23 cellular contexts compared by ENCODE assay signal in the genomic region with DNA sequence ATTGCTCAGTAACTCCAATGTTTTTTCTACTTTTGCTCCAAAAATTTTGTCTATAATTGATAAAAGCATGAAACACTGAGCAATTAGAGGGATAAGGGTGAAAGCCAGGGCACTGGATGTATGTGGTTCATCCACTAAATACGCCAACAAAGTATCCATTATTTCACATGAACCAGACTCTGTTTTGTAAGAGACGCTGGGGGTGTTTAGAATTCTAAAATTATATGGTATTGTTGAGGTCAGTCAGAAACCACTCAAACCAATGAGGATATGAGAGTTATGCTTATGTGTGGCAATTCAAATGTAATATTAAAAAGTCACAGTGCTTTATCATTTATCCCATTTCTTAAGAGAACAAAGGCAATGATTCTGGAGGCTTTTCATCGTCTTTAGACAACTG.
"Had no signal": no experiment of that assay in that cellular context is flagged by ENCODE, and none has a peak within 500 bp of the region (broad histone marks: within the 10 kb centered on the region; RNA-seq: fewer than 3 reads in every experiment).

No MANE protein-coding gene starts in this region.

- H3K27me3 Mint-ChIP-seq: activated naive CD4-positive, alpha-beta T cell treated with anti-CD3 and anti-CD28 coated beads, Interleukin-2, amount 10 ng/mL, durations not matched to agents 7 days and 5 days had no signal

- H3K4me3 Mint-ChIP-seq: activated CD4-positive, alpha-beta memory T cell treated with anti-CD3 and anti-CD28 coated beads for 36 hours; activated naive CD4-positive, alpha-beta T cell treated with anti-CD3 and anti-CD28 coated beads, Interleukin-2, amount 10 ng/mL, durations not matched to agents 7 days and 5 days; activated naive CD8-positive, alpha-beta T cell treated with anti-CD3 and anti-CD28 coated beads, Interleukin-2, amount 10 ng/mL, durations not matched to agents 7 days and 5 days; activated T-helper 1 cell treated with anti-CD3 and anti-CD28 coated beads, Interleukin-12 subunit alpha, Interleukin-12 subunit beta, Interleukin-2, Interleukin-4 antibody, amounts not matched to agents 30 ng/mL and 10 ng/mL and 1 ng/mL, durations not matched to agents 14 hours and 24 hours and 36 hours; immature natural killer cell; naive thymus-derived CD4-positive, alpha-beta T cell; stimulated activated naive B cell treated with anti-CD40 and anti-IgM and Interleukin-4, amounts not matched to agents 10 μg/mL and 1 μg/mL and 100 μg/mL, for 72 hours; T-helper 2 cell treated with Interferon-gamma antibody and Interleukin-4, amounts not matched to agents 5 μg/mL and 100 μg/mL, for 36 hours had no signal

- H3K36me3 Mint-ChIP-seq: activated CD4-positive, alpha-beta memory T cell treated with anti-CD3 and anti-CD28 coated beads for 36 hours; activated naive CD4-positive, alpha-beta T cell treated with anti-CD3 and anti-CD28 coated beads, Interleukin-2, amount 10 ng/mL, durations not matched to agents 7 days and 5 days; activated naive CD8-positive, alpha-beta T cell treated with anti-CD3 and anti-CD28 coated beads, Interleukin-2, amount 10 ng/mL, durations not matched to agents 7 days and 5 days; naive thymus-derived CD4-positive, alpha-beta T cell; stimulated activated naive B cell treated with anti-CD40 and anti-IgM and Interleukin-4, amounts not matched to agents 10 μg/mL and 1 μg/mL and 100 μg/mL, for 72 hours had no signal

- DNase-seq: activated CD4-positive, alpha-beta memory T cell treated with anti-CD3 and anti-CD28 coated beads for 36 hours; activated CD4-positive, alpha-beta T cell treated with anti-CD3 and anti-CD28 coated beads for 48 hours; activated CD4-positive, CD25-positive, alpha-beta regulatory T cell; activated CD8-positive, alpha-beta memory T cell treated with anti-CD3 and anti-CD28 coated beads, Interleukin-2, amount 50 U/mL, for 4 hours; activated gamma-delta T cell; activated naive CD4-positive, alpha-beta T cell treated with anti-CD3 and anti-CD28 coated beads, Interleukin-2, amount 10 ng/mL, durations not matched to agents 7 days and 5 days; activated naive CD8-positive, alpha-beta T cell treated with anti-CD3 and anti-CD28 coated beads, Interleukin-2, amount 10 ng/mL, durations not matched to agents 7 days and 5 days; activated T-cell treated with anti-CD3 and anti-CD28 coated beads, Interleukin-2, amount 50 U/mL, for 1 hour; brain microvascular endothelial cell; dorsolateral prefrontal cortex; effector memory CD4-positive, alpha-beta T cell; heart left ventricle; hypothalamus; immature natural killer cell; kidney; midbrain; naive thymus-derived CD4-positive, alpha-beta T cell; occipital lobe; stimulated activated CD4-positive, alpha-beta T cell treated with anti-CD3 and anti-CD28 coated beads, Interleukin-15, amount 100 ng/mL, for 24 hours; stimulated activated CD4-positive, alpha-beta T cell treated with anti-CD3 and anti-CD28 coated beads, Interleukin-2, amount 100 ng/mL, for 24 hours; stimulated activated naive B cell treated with anti-CD40 and anti-IgM and Interleukin-4, amounts not matched to agents 10 μg/mL and 1 μg/mL and 100 μg/mL, for 72 hours had no signal

- H3K4me1 Mint-ChIP-seq: activated naive CD4-positive, alpha-beta T cell treated with anti-CD3 and anti-CD28 coated beads, Interleukin-2, amount 10 ng/mL, durations not matched to agents 7 days and 5 days; activated naive CD8-positive, alpha-beta T cell treated with anti-CD3 and anti-CD28 coated beads, Interleukin-2, amount 10 ng/mL, durations not matched to agents 7 days and 5 days; stimulated activated naive B cell treated with anti-CD40 and anti-IgM and Interleukin-4, amounts not matched to agents 10 μg/mL and 1 μg/mL and 100 μg/mL, for 72 hours had no signal

- H3K27ac Mint-ChIP-seq: activated CD4-positive, alpha-beta memory T cell treated with anti-CD3 and anti-CD28 coated beads for 36 hours; activated naive CD4-positive, alpha-beta T cell treated with anti-CD3 and anti-CD28 coated beads, Interleukin-2, amount 10 ng/mL, durations not matched to agents 7 days and 5 days; activated naive CD8-positive, alpha-beta T cell treated with anti-CD3 and anti-CD28 coated beads, Interleukin-2, amount 10 ng/mL, durations not matched to agents 7 days and 5 days; activated T-helper 1 cell treated with anti-CD3 and anti-CD28 coated beads, Interleukin-12 subunit alpha, Interleukin-12 subunit beta, Interleukin-2, Interleukin-4 antibody, amounts not matched to agents 30 ng/mL and 10 ng/mL and 1 ng/mL, durations not matched to agents 14 hours and 24 hours and 36 hours; naive thymus-derived CD4-positive, alpha-beta T cell; stimulated activated naive B cell treated with anti-CD40 and anti-IgM and Interleukin-4, amounts not matched to agents 10 μg/mL and 1 μg/mL and 100 μg/mL, for 72 hours; T-helper 2 cell treated with Interferon-gamma antibody and Interleukin-4, amounts not matched to agents 5 μg/mL and 100 μg/mL, for 36 hours had no signal

- H3K9me3 Mint-ChIP-seq: activated CD4-positive, alpha-beta memory T cell treated with anti-CD3 and anti-CD28 coated beads for 36 hours; activated naive CD4-positive, alpha-beta T cell treated with anti-CD3 and anti-CD28 coated beads, Interleukin-2, amount 10 ng/mL, durations not matched to agents 7 days and 5 days; activated naive CD8-positive, alpha-beta T cell treated with anti-CD3 and anti-CD28 coated beads, Interleukin-2, amount 10 ng/mL, durations not matched to agents 7 days and 5 days; activated T-helper 1 cell treated with anti-CD3 and anti-CD28 coated beads, Interleukin-12 subunit alpha, Interleukin-12 subunit beta, Interleukin-2, Interleukin-4 antibody, amounts not matched to agents 30 ng/mL and 10 ng/mL and 1 ng/mL, durations not matched to agents 14 hours and 24 hours and 36 hours; immature natural killer cell; T-helper 2 cell treated with Interferon-gamma antibody and Interleukin-4, amounts not matched to agents 5 μg/mL and 100 μg/mL, for 36 hours had no signal
